In genomic region chr22:48376428-48376827, GRCh38 we compare ENCODE assay signal across 33 cellular contexts.
"Had no signal": no experiment of that assay in that cellular context is flagged by ENCODE, and none has a peak within 500 bp of the region (broad histone marks: within the 10 kb centered on the region; RNA-seq: fewer than 3 reads in every experiment).

No MANE protein-coding gene starts in this region.

- H3K27me3 Mint-ChIP-seq: activated naive CD4-positive, alpha-beta T cell treated with anti-CD3 and anti-CD28 coated beads, Interleukin-2, amount 10 ng/mL, durations not matched to agents 7 days and 5 days had no signal

- H3K4me1 ChIP-seq: Peyer's patch, SJSA1 had no signal

- ATAC-seq: activated CD4-positive, alpha-beta T cell treated with anti-CD3 and anti-CD28 coated beads for 36 hours; activated CD4-positive, CD25-positive, alpha-beta regulatory T cell treated with anti-CD3 and anti-CD28 coated beads, Interleukin-2, amount 50 U/mL, for 24 hours; activated CD8-positive, alpha-beta T cell treated with anti-CD3 and anti-CD28 coated beads, Interleukin-2, amount 10 ng/mL, durations not matched to agents 7 days and 5 days; activated naive CD8-positive, alpha-beta T cell treated with anti-CD3 and anti-CD28 coated beads, Interleukin-2, amount 50 U/mL, for 24 hours; PC-3 had no signal

- H3K4me3 ChIP-seq: MG63, Peyer's patch, SJSA1 had no signal

- H3K9me3 Mint-ChIP-seq: activated CD4-positive, alpha-beta T cell treated with anti-CD3 and anti-CD28 coated beads, Interleukin-2, amount 10 ng/mL, durations not matched to agents 7 days and 5 days; activated naive CD4-positive, alpha-beta T cell treated with anti-CD3 and anti-CD28 coated beads, Interleukin-2, amount 10 ng/mL, durations not matched to agents 7 days and 5 days; activated naive CD8-positive, alpha-beta T cell treated with anti-CD3 and anti-CD28 coated beads, Interleukin-2, amount 50 U/mL, for 24 hours; activated T-cell treated with anti-CD3 and anti-CD28 coated beads, Interleukin-2, amount 50 U/mL, for 24 hours; activated T-helper 2 cell treated with anti-CD3 and anti-CD28 coated beads, Interferon-gamma antibody, Interleukin-2, Interleukin-4, amounts not matched to agents 10 μg/mL and 5 μg/mL and 100 μg/mL, durations not matched to agents 14 hours and 24 hours and 36 hours; T-helper 1 cell treated with Interleukin-12 subunit alpha and Interleukin-12 subunit beta and Interleukin-4 antibody, amounts not matched to agents 30 μg/mL and 1 μg/mL, for 36 hours; T-helper 2 cell treated with Interferon-gamma antibody and Interleukin-4, amounts not matched to agents 5 μg/mL and 100 μg/mL, for 36 hours had no signal

- H3K27ac ChIP-seq: Peyer's patch, SJSA1 had no signal

- H3K27ac Mint-ChIP-seq: activated CD4-positive, alpha-beta T cell treated with anti-CD3 and anti-CD28 coated beads for 36 hours; activated CD4-positive, alpha-beta T cell treated with anti-CD3 and anti-CD28 coated beads, Interleukin-2, amount 10 ng/mL, durations not matched to agents 7 days and 5 days; activated CD8-positive, alpha-beta T cell treated with anti-CD3 and anti-CD28 coated beads, Interleukin-2, amount 10 ng/mL, durations not matched to agents 7 days and 5 days; activated naive CD4-positive, alpha-beta T cell treated with anti-CD3 and anti-CD28 coated beads, Interleukin-2, amount 10 ng/mL, durations not matched to agents 7 days and 5 days; activated naive CD8-positive, alpha-beta T cell; activated naive CD8-positive, alpha-beta T cell treated with anti-CD3 and anti-CD28 coated beads, Interleukin-2, amount 50 U/mL, for 24 hours; activated T-cell treated with anti-CD3 and anti-CD28 coated beads, Interleukin-2, amount 50 U/mL, for 24 hours; activated T-helper 2 cell treated with anti-CD3 and anti-CD28 coated beads, Interferon-gamma antibody, Interleukin-2, Interleukin-4, amounts not matched to agents 10 μg/mL and 5 μg/mL and 100 μg/mL, durations not matched to agents 14 hours and 24 hours and 36 hours; brain; T-helper 1 cell treated with Interleukin-12 subunit alpha and Interleukin-12 subunit beta and Interleukin-4 antibody, amounts not matched to agents 30 μg/mL and 1 μg/mL, for 36 hours; T-helper 2 cell treated with Interferon-gamma antibody and Interleukin-4, amounts not matched to agents 5 μg/mL and 100 μg/mL, for 36 hours had no signal

- H3K27me3 ChIP-seq: MG63, Peyer's patch, SJSA1 had no signal

- H3K36me3 ChIP-seq: MG63, Peyer's patch, SJSA1 had no signal

- H3K36me3 Mint-ChIP-seq: activated naive CD4-positive, alpha-beta T cell treated with anti-CD3 and anti-CD28 coated beads, Interleukin-2, amount 10 ng/mL, durations not matched to agents 7 days and 5 days; activated naive CD8-positive, alpha-beta T cell; brain had no signal

- H3K9me3 ChIP-seq: MG63, SJSA1, SK-N-SH had no signal

- H3K4me3 Mint-ChIP-seq: activated CD4-positive, alpha-beta T cell treated with anti-CD3 and anti-CD28 coated beads for 36 hours; activated CD4-positive, alpha-beta T cell treated with anti-CD3 and anti-CD28 coated beads, Interleukin-2, amount 10 ng/mL, durations not matched to agents 7 days and 5 days; activated CD8-positive, alpha-beta T cell treated with anti-CD3 and anti-CD28 coated beads, Interleukin-2, amount 10 ng/mL, durations not matched to agents 7 days and 5 days; activated naive CD4-positive, alpha-beta T cell treated with anti-CD3 and anti-CD28 coated beads, Interleukin-2, amount 10 ng/mL, durations not matched to agents 7 days and 5 days; activated naive CD8-positive, alpha-beta T cell; activated naive CD8-positive, alpha-beta T cell treated with anti-CD3 and anti-CD28 coated beads, Interleukin-2, amount 50 U/mL, for 24 hours; activated T-cell treated with anti-CD3 and anti-CD28 coated beads, Interleukin-2, amount 50 U/mL, for 24 hours; brain; T-helper 1 cell treated with Interleukin-12 subunit alpha and Interleukin-12 subunit beta and Interleukin-4 antibody, amounts not matched to agents 30 μg/mL and 1 μg/mL, for 36 hours; T-helper 2 cell treated with Interferon-gamma antibody and Interleukin-4, amounts not matched to agents 5 μg/mL and 100 μg/mL, for 36 hours had no signal

- DNase-seq: activated CD4-positive, alpha-beta T cell treated with anti-CD3 and anti-CD28 coated beads for 36 hours; activated CD4-positive, alpha-beta T cell treated with anti-CD3 and anti-CD28 coated beads, Interleukin-2, amount 10 ng/mL, durations not matched to agents 7 days and 5 days; activated CD4-positive, alpha-beta T cell treated with anti-CD3 and anti-CD28 coated beads, Interleukin-2, amount 50 U/mL, for 48 hours; activated CD8-positive, alpha-beta T cell treated with anti-CD3 and anti-CD28 coated beads, Interleukin-2, amount 10 ng/mL, durations not matched to agents 7 days and 5 days; activated naive CD4-positive, alpha-beta T cell treated with anti-CD3 and anti-CD28 coated beads, Interleukin-2, amount 10 ng/mL, durations not matched to agents 7 days and 5 days; activated naive CD8-positive, alpha-beta T cell treated with anti-CD3 and anti-CD28 coated beads, Interleukin-2, amount 50 U/mL, for 24 hours; activated T-cell treated with anti-CD3 and anti-CD28 coated beads, Interleukin-2, amount 50 U/mL, for 24 hours; anterior cingulate cortex; caudate nucleus; Kasumi-1; KG1; MG63; NCI-H1048; NCI-H1105 treated with DMSO at 0.1 percent for 48 hours; NCI-H1436; NCI-H187; NCI-H2029 treated with DMSO at 0.1 percent for 48 hours; NCI-H226; NCI-H446 treated with DMSO at 0.1 percent for 48 hours; NCI-H524; NCI-H69; PC-3; RPMI8226; SHP77 treated with DMSO at 0.1 percent for 48 hours; SK-N-SH had no signal

- H3K4me1 Mint-ChIP-seq: activated CD4-positive, alpha-beta T cell treated with anti-CD3 and anti-CD28 coated beads for 36 hours; activated CD4-positive, alpha-beta T cell treated with anti-CD3 and anti-CD28 coated beads, Interleukin-2, amount 10 ng/mL, durations not matched to agents 7 days and 5 days; activated naive CD4-positive, alpha-beta T cell treated with anti-CD3 and anti-CD28 coated beads, Interleukin-2, amount 10 ng/mL, durations not matched to agents 7 days and 5 days; activated naive CD8-positive, alpha-beta T cell treated with anti-CD3 and anti-CD28 coated beads, Interleukin-2, amount 50 U/mL, for 24 hours had no signal
